In the genomic region with DNA sequence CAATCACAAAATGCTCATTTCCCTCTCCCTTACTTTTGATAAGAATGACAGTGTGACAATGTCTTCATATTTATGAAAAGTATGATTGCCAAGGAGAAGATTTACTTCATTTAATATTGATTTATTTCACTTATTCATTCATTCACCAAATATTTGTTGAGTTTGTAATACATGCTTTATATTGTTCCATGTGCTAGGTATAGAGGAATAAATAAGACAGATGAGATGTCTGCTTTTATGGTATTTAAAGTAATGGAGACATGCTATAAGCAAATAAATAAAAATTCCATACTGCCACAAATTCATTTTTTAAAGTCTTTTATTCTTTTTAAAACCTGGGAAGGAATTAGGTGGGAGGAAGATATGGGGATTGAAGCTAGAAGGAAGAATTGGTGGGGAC, we compare ENCODE assay signal across 40 cellular contexts.
"Had no signal": no experiment of that assay in that cellular context is flagged by ENCODE, and none has a peak within 500 bp of the region (broad histone marks: within the 10 kb centered on the region; RNA-seq: fewer than 3 reads in every experiment).

No MANE protein-coding gene starts in this region.

- H3K4me1 ChIP-seq: ascending aorta, body of pancreas, breast epithelium had no signal

- H3K4me3 Mint-ChIP-seq: activated naive CD4-positive, alpha-beta T cell treated with anti-CD3 and anti-CD28 coated beads for 36 hours; activated naive CD4-positive, alpha-beta T cell treated with anti-CD3 and anti-CD28 coated beads, Interleukin-2, amount 10 ng/mL, durations not matched to agents 7 days and 5 days; activated naive CD4-positive, alpha-beta T cell treated with anti-CD3 and anti-CD28 coated beads, Interleukin-2, amount 50 U/mL, for 24 hours; activated naive CD8-positive, alpha-beta T cell; activated naive CD8-positive, alpha-beta T cell treated with anti-CD3 and anti-CD28 coated beads for 36 hours; activated naive CD8-positive, alpha-beta T cell treated with anti-CD3 and anti-CD28 coated beads, Interleukin-2, amount 10 ng/mL, durations not matched to agents 7 days and 5 days; activated naive CD8-positive, alpha-beta T cell treated with anti-CD3 and anti-CD28 coated beads, Interleukin-2, amount 50 U/mL, for 24 hours; activated T-cell treated with anti-CD3 and anti-CD28 coated beads, Interleukin-2, amount 50 U/mL, for 24 hours; activated T-cell treated with anti-CD3 and anti-CD28 coated beads, Interleukin-2, amount 50 U/mL, for 4 hours; activated T-cell treated with anti-CD3 and anti-CD28 coated beads, Interleukin-2, amount 50 U/mL, for 72 hours; activated T-helper 1 cell treated with anti-CD3 and anti-CD28 coated beads, Interleukin-12 subunit alpha, Interleukin-12 subunit beta, Interleukin-2, Interleukin-4 antibody, amounts not matched to agents 30 ng/mL and 10 ng/mL and 1 ng/mL, durations not matched to agents 14 hours and 24 hours and 36 hours; activated T-helper 17 cell treated with anti-CD3 and anti-CD28 coated beads, Interleukin-2, amount 50 U/mL, for 72 hours; central memory CD8-positive, alpha-beta T cell had no signal

- H3K27ac ChIP-seq: adrenal gland, ascending aorta, body of pancreas, brain microvascular endothelial cell, breast epithelium, cardiac muscle cell had no signal

- H3K4me1 Mint-ChIP-seq: activated naive CD4-positive, alpha-beta T cell treated with anti-CD3 and anti-CD28 coated beads, Interleukin-2, amount 10 ng/mL, durations not matched to agents 7 days and 5 days; activated naive CD4-positive, alpha-beta T cell treated with anti-CD3 and anti-CD28 coated beads, Interleukin-2, amount 50 U/mL, for 24 hours; activated naive CD8-positive, alpha-beta T cell treated with anti-CD3 and anti-CD28 coated beads for 36 hours; activated naive CD8-positive, alpha-beta T cell treated with anti-CD3 and anti-CD28 coated beads, Interleukin-2, amount 10 ng/mL, durations not matched to agents 7 days and 5 days; activated naive CD8-positive, alpha-beta T cell treated with anti-CD3 and anti-CD28 coated beads, Interleukin-2, amount 50 U/mL, for 24 hours; activated T-helper 17 cell treated with anti-CD3 and anti-CD28 coated beads, Interleukin-2, amount 50 U/mL, for 72 hours; brain; central memory CD8-positive, alpha-beta T cell had no signal

- FAIRE-seq: astrocyte, bronchial epithelial cell had no signal

- H3K36me3 ChIP-seq: adrenal gland, ascending aorta, brain microvascular endothelial cell, breast epithelium, cardiac muscle cell had no signal

- DNase-seq: activated effector memory CD4-positive, alpha-beta T cell treated with anti-CD3 and anti-CD28 coated beads, Interleukin-2, amount 50 U/mL, for 16 hours; activated effector memory CD4-positive, alpha-beta T cell treated with Interleukin-2 at 50 U/mL for 16 hours; activated gamma-delta T cell; activated gamma-delta T cell treated with Interleukin-2 at 50 U/mL for 16 hours; activated naive CD4-positive, alpha-beta T cell; activated naive CD4-positive, alpha-beta T cell treated with anti-CD3 and anti-CD28 coated beads for 36 hours; activated naive CD4-positive, alpha-beta T cell treated with anti-CD3 and anti-CD28 coated beads, Interleukin-2, amount 10 ng/mL, durations not matched to agents 7 days and 5 days; activated naive CD4-positive, alpha-beta T cell treated with anti-CD3 and anti-CD28 coated beads, Interleukin-2, amount 50 U/mL, for 16 hours; activated naive CD4-positive, alpha-beta T cell treated with Interleukin-2 at 50 U/mL for 16 hours; activated naive CD8-positive, alpha-beta T cell treated with anti-CD3 and anti-CD28 coated beads for 36 hours; activated naive CD8-positive, alpha-beta T cell treated with anti-CD3 and anti-CD28 coated beads, Interleukin-2, amount 10 ng/mL, durations not matched to agents 7 days and 5 days; activated naive CD8-positive, alpha-beta T cell treated with anti-CD3 and anti-CD28 coated beads, Interleukin-2, amount 50 U/mL, for 24 hours; activated T-cell treated with anti-CD3 and anti-CD28 coated beads for 4 hours; activated T-cell treated with anti-CD3 and anti-CD28 coated beads, Interleukin-2, amount 50 U/mL, for 1 hour; activated T-cell treated with anti-CD3 and anti-CD28 coated beads, Interleukin-2, amount 50 U/mL, for 24 hours; activated T-cell treated with anti-CD3 and anti-CD28 coated beads, Interleukin-2, amount 50 U/mL, for 4 hours; activated T-cell treated with anti-CD3 and anti-CD28 coated beads, Interleukin-2, amount 50 U/mL, for 48 hours; activated T-cell treated with anti-CD3 and anti-CD28 coated beads, Interleukin-2, amount 50 U/mL, for 72 hours; adrenal gland; amniotic stem cell; amygdala; aorta; body of pancreas; brain microvascular endothelial cell; caudate nucleus; central memory CD4-positive, alpha-beta T cell; cerebellar nuclear complex had no signal

- H3K9me3 ChIP-seq: adrenal gland, ascending aorta, body of pancreas, breast epithelium had no signal

- H3K4me3 ChIP-seq: adrenal gland, ascending aorta, body of pancreas, breast epithelium, cardiac muscle cell had no signal

- H3K36me3 Mint-ChIP-seq: activated naive CD4-positive, alpha-beta T cell treated with anti-CD3 and anti-CD28 coated beads, Interleukin-2, amount 10 ng/mL, durations not matched to agents 7 days and 5 days; activated naive CD4-positive, alpha-beta T cell treated with anti-CD3 and anti-CD28 coated beads, Interleukin-2, amount 50 U/mL, for 24 hours; activated naive CD4-positive, alpha-beta T cell treated with anti-CD3 and anti-CD28 coated beads, Interleukin-2, amount 50 U/mL, for 72 hours; activated naive CD8-positive, alpha-beta T cell; activated naive CD8-positive, alpha-beta T cell treated with anti-CD3 and anti-CD28 coated beads for 36 hours; activated naive CD8-positive, alpha-beta T cell treated with anti-CD3 and anti-CD28 coated beads, Interleukin-2, amount 10 ng/mL, durations not matched to agents 7 days and 5 days; brain had no signal

- H3K9me3 Mint-ChIP-seq: activated naive CD8-positive, alpha-beta T cell treated with anti-CD3 and anti-CD28 coated beads for 36 hours; activated T-helper 1 cell treated with anti-CD3 and anti-CD28 coated beads, Interleukin-12 subunit alpha, Interleukin-12 subunit beta, Interleukin-2, Interleukin-4 antibody, amounts not matched to agents 30 ng/mL and 10 ng/mL and 1 ng/mL, durations not matched to agents 14 hours and 24 hours and 36 hours; brain had no signal

- H3K27ac Mint-ChIP-seq: activated naive CD4-positive, alpha-beta T cell treated with anti-CD3 and anti-CD28 coated beads for 36 hours; activated naive CD4-positive, alpha-beta T cell treated with anti-CD3 and anti-CD28 coated beads, Interleukin-2, amount 10 ng/mL, durations not matched to agents 7 days and 5 days; activated naive CD4-positive, alpha-beta T cell treated with anti-CD3 and anti-CD28 coated beads, Interleukin-2, amount 50 U/mL, for 24 hours; activated naive CD4-positive, alpha-beta T cell treated with anti-CD3 and anti-CD28 coated beads, Interleukin-2, amount 50 U/mL, for 72 hours; activated naive CD8-positive, alpha-beta T cell; activated naive CD8-positive, alpha-beta T cell treated with anti-CD3 and anti-CD28 coated beads for 36 hours; activated naive CD8-positive, alpha-beta T cell treated with anti-CD3 and anti-CD28 coated beads, Interleukin-2, amount 10 ng/mL, durations not matched to agents 7 days and 5 days; activated naive CD8-positive, alpha-beta T cell treated with anti-CD3 and anti-CD28 coated beads, Interleukin-2, amount 50 U/mL, for 24 hours; activated T-cell treated with anti-CD3 and anti-CD28 coated beads, Interleukin-2, amount 50 U/mL, for 24 hours; activated T-cell treated with anti-CD3 and anti-CD28 coated beads, Interleukin-2, amount 50 U/mL, for 72 hours; activated T-helper 1 cell treated with anti-CD3 and anti-CD28 coated beads, Interleukin-12 subunit alpha, Interleukin-12 subunit beta, Interleukin-2, Interleukin-4 antibody, amounts not matched to agents 30 ng/mL and 10 ng/mL and 1 ng/mL, durations not matched to agents 14 hours and 24 hours and 36 hours; activated T-helper 17 cell treated with anti-CD3 and anti-CD28 coated beads, Interleukin-2, amount 50 U/mL, for 72 hours; activated T-helper 2 cell treated with anti-CD3 and anti-CD28 coated beads, Interferon-gamma antibody, Interleukin-2, Interleukin-4, amounts not matched to agents 10 μg/mL and 5 μg/mL and 100 μg/mL, durations not matched to agents 14 hours and 24 hours and 36 hours had no signal

- ATAC-seq: activated naive CD4-positive, alpha-beta T cell treated with anti-CD3 and anti-CD28 coated beads, Interleukin-2, amount 50 U/mL, for 72 hours; activated naive CD8-positive, alpha-beta T cell treated with anti-CD3 and anti-CD28 coated beads, Interleukin-2, amount 50 U/mL, for 24 hours; activated T-cell treated with anti-CD3 and anti-CD28 coated beads, Interleukin-2, amount 50 U/mL, for 4 hours; activated T-cell treated with anti-CD3 and anti-CD28 coated beads, Interleukin-2, amount 50 U/mL, for 72 hours; activated T-helper 17 cell treated with anti-CD3 and anti-CD28 coated beads, Interleukin-2, amount 50 U/mL, for 72 hours; body of pancreas had no signal

- H3K27me3 Mint-ChIP-seq: activated naive CD4-positive, alpha-beta T cell treated with anti-CD3 and anti-CD28 coated beads, Interleukin-2, amount 10 ng/mL, durations not matched to agents 7 days and 5 days; activated naive CD4-positive, alpha-beta T cell treated with anti-CD3 and anti-CD28 coated beads, Interleukin-2, amount 50 U/mL, for 24 hours; activated naive CD8-positive, alpha-beta T cell; activated naive CD8-positive, alpha-beta T cell treated with anti-CD3 and anti-CD28 coated beads for 36 hours; activated naive CD8-positive, alpha-beta T cell treated with anti-CD3 and anti-CD28 coated beads, Interleukin-2, amount 10 ng/mL, durations not matched to agents 7 days and 5 days; activated naive CD8-positive, alpha-beta T cell treated with anti-CD3 and anti-CD28 coated beads, Interleukin-2, amount 50 U/mL, for 24 hours; activated T-cell treated with anti-CD3 and anti-CD28 coated beads, Interleukin-2, amount 50 U/mL, for 24 hours; activated T-helper 17 cell treated with anti-CD3 and anti-CD28 coated beads, Interleukin-2, amount 50 U/mL, for 72 hours; brain; central memory CD8-positive, alpha-beta T cell had no signal

- H3K27me3 ChIP-seq: adrenal gland, ascending aorta, body of pancreas, brain microvascular endothelial cell, breast epithelium, cardiac muscle cell had no signal
